8 cellular contexts compared by ENCODE assay signal in the genomic region with DNA sequence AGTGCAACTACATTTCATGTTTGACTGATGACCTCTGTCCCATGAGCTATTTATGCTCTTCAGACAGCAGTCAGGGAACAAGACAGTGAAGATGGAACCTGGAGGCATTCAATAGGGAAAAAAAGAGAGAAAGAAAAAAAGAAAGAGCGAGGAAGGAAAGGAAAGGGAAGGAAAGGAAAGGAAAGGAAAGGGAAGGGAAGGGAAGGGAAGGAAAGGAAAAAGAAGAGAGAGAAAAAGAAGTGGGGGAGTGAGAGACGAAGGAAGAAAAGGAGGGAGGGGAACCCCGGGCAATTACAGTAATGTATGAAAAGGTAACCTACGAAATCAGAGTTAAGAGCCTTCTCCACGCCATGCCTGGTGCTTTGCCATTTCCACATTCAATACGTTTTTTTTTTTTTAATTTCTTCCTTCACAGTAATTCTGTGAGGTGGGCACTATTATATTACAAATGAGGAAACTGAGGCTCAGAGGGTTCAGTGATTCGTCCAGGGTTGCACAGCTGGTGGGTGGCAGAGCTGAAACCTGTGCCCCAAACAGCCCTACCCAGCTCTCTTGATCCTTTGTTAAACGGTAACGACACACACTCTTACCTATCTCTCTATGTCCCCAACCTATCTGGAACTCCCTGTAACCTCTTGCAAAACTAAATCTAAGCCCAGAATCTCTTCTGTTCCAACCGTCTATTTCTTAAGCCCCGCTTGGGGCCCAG. TPM values are rescaled to one million over a fixed set of nuclear protein-coding genes. Genes with fewer than 3 reads are reported as not detected.
DNase-seq lines count a peak whose midpoint lies in the region; ATAC-seq, FAIRE-seq and TF ChIP-seq lines count a peak whose summit lies in the region.

No MANE protein-coding gene starts in this region.

- H3K27ac Mint-ChIP-seq in Calu3 (ENCODE audit: unreplicated experiment): no peak overlapping the region

- H3K27me3 Mint-ChIP-seq in Calu3 (ENCODE audit: unreplicated experiment): peaks cover 13% of the 10 kb centered on the region

- TF ChIP-seq CTCF in Calu3 (IDR thresholded peaks at IDR 0.05; ENCODE audit: unreplicated experiment): no peak
- no peak for TF ChIP-seq CTCF in RWPE2 (IDR thresholded peaks at IDR 0.05; ENCODE audit: poor library complexity, severe bottlenecking)
- TF ChIP-seq CTCF in epithelial cell of proximal tubule (conservative IDR thresholded peaks at IDR 0.05; ENCODE audit: low read depth, low read length): no peak
- no peak for TF ChIP-seq CTCF in pancreas (IDR thresholded peaks at IDR 0.05)

- intact Hi-C loops in Calu3 (cut with micrococcal nuclease; ENCODE audit: unreplicated experiment) (no loop called here), pancreas (cut with DNase I) (no loop called here)

- H3K4me3 ChIP-seq in RWPE2 (ENCODE audit: severe bottlenecking) (peak overlapping the region; percentile 11), epithelial cell of proximal tubule (ENCODE audit: low read depth, low read length) (peak overlapping the region; percentile 60), pancreas (peak overlapping the region; percentile 11 to 37 (median 27))

- H3K4me1 Mint-ChIP-seq in Calu3 (ENCODE audit: low read depth, unreplicated experiment): peaks cover 14% of the 10 kb centered on the region

- BruUV-seq in Calu3 (replicated peaks; lab: Mats Ljungman, UMichigan): no TSS peak

- H3K36me3 Mint-ChIP-seq in Calu3 (ENCODE audit: insufficient read depth, unreplicated experiment): peaks cover 3% of the 10 kb centered on the region

- H3K27me3 ChIP-seq in RWPE2 (ENCODE audit: insufficient read depth, poor library complexity, severe bottlenecking): no peaks in the 10 kb centered on the region
- no peaks in the 10 kb centered on the region for H3K27me3 ChIP-seq in pancreas

- FAIRE-seq in pancreas (lab: Jason Lieb, UNC): no peak

- H3K4me1 ChIP-seq in RWPE2 (ENCODE audit: insufficient read depth, poor library complexity, severe bottlenecking) (no peaks in the 10 kb centered on the region), pancreas (peaks cover 0 to 3% (median 0%) of the 10 kb centered on the region in 3 donors)

- H3K36me3 ChIP-seq in RWPE2 (ENCODE audit: low read depth) (no peaks in the 10 kb centered on the region), pancreas (no peaks in the 10 kb centered on the region)

- CTCF ChIA-PET in Calu3 (lab: Charles Lee): interaction anchor here (0.7 kb wide), 1 partner anchor 275 kb away, joined by 3 read pairs; no protein-coding TSS in a partner anchor

- H3K9me3 ChIP-seq in RWPE2 (ENCODE audit: severe bottlenecking): no peaks in the 10 kb centered on the region
- H3K9me3 ChIP-seq in pancreas: no peaks in the 10 kb centered on the region

- no peak for DNase-seq in Calu3
- no peak for DNase-seq in RWPE2 (ENCODE audit: low spot score)
- DNase-seq in epithelial cell of proximal tubule (ENCODE audit: low read depth): no peak
- DNase-seq in pancreas: no peak
- no peak for DNase-seq in 8988T
- DNase-seq in activated gamma-delta T cell treated with Interleukin-2 at 50 U/mL for 16 hours: no peak

- H3K27ac ChIP-seq in RWPE2 (ENCODE audit: poor library complexity, severe bottlenecking): no peak overlapping the region
- H3K27ac ChIP-seq in pancreas: no peak overlapping the region

- H3K9me3 Mint-ChIP-seq in Calu3 (ENCODE audit: low read depth, unreplicated experiment): no peaks in the 10 kb centered on the region

- peak overlapping the region; percentile 43 for H3K4me3 Mint-ChIP-seq in Calu3 (ENCODE audit: low read depth, unreplicated experiment)

- 50 to 52% methylated on average over 11 of the region's 11 CpGs for WGBS in pancreas, 2 donors

- no peak for ATAC-seq in RWPE2 (ENCODE audit: low read depth)
- peak in 1 of 4 donors; percentile 12 for ATAC-seq in pancreas
- no peak for ATAC-seq in HG03095 (IDR thresholded peaks at IDR 0.05; ENCODE audit: unreplicated experiment)
- no peak for ATAC-seq in HG03460 (IDR thresholded peaks at IDR 0.05; ENCODE audit: unreplicated experiment)

RNA-seq across cellular contexts. Expression of a gene that starts 39.3 kb away (rescaled TPM):
- total RNA-seq in Calu3 (2022) (26.5 and 38.4 TPM in 2 replicates), epithelial cell of proximal tubule (76.5 and 84.0 TPM in 2 replicates), pancreas (10 to 100 TPM in 5 of 6 donors, 1 to 10 TPM in 1; 8.2 to 26.6 (median 13.3) TPM)
- 10 to 100 TPM in 1 of 2 donors, 1 to 10 TPM in 1; 5.4 to 13.0 TPM for polyA plus RNA-seq in pancreas
